ENCODE assay signal across 14 cellular contexts in genomic region chr2:100903534-100904258, GRCh38.
DNase-seq lines count a peak whose midpoint lies in the region; ATAC-seq, FAIRE-seq and TF ChIP-seq lines count a peak whose summit lies in the region.
"Had no signal": no experiment of that assay in that cellular context is flagged by ENCODE, and none has a peak within 500 bp of the region (broad histone marks: within the 10 kb centered on the region; RNA-seq: fewer than 3 reads in every experiment).

No MANE protein-coding gene starts in this region.

- H3K4me3 ChIP-seq in A549 (0 out of 3 replicates have a peak overlapping the region, but pooled peaks have one; percentile 3), HFF-Myc (replicated peaks; ENCODE audit: low read depth, low read length) (no peak overlapping the region; the same call in 1 of the 2 replicates), adipocyte (ENCODE audit: low read length) (peak overlapping the region; percentile 20)
- H3K4me3 ChIP-seq: BLaER1, upper lobe of left lung had no signal

- in situ Hi-C loops in KBM-7 (cut with MboI; ENCODE audit: low pct_unique_long_range_greater_than_20kb, low sequenced_read_pairs): no loop called here

- no peak for TF ChIP-seq POLR2A in A549 (IDR thresholded peaks at IDR 0.05; ENCODE audit: low read length)

- TF ChIP-seq RAD21 in A549 (conservative IDR thresholded peaks at IDR 0.05 in 1 of 2, IDR thresholded peaks at IDR 0.05 in 1 of 2): no peak

- peak overlapping the region; percentile 97 for H3K27ac ChIP-seq in A549
- H3K27ac ChIP-seq: BLaER1, upper lobe of left lung had no signal

- H3K9ac ChIP-seq in adipocyte (ENCODE audit: low read length): no peak overlapping the region
- H3K9ac ChIP-seq: BLaER1 had no signal

- H3K9me3 ChIP-seq in A549: peaks cover 14% of the 10 kb centered on the region
- peaks cover 3% of the 10 kb centered on the region for H3K9me3 ChIP-seq in adipocyte (ENCODE audit: control insufficient read depth, low read length)
- H3K9me3 ChIP-seq: upper lobe of left lung had no signal

- TF ChIP-seq EP300 in A549 (IDR thresholded peaks at IDR 0.05): no peak

- no peaks in the 10 kb centered on the region for H3K27me3 ChIP-seq in adipocyte (replicated peaks; ENCODE audit: control insufficient read depth, insufficient read depth, low read length)
- H3K27me3 ChIP-seq: BLaER1, upper lobe of left lung had no signal

- no peak for TF ChIP-seq CTCF in A549 (IDR thresholded peaks at IDR 0.05)
- no peak for TF ChIP-seq CTCF in HFF-Myc (IDR thresholded peaks at IDR 0.05; ENCODE audit: low read depth, low read length, missing control alignments)

- 31% methylated on average over 16 of the region's 17 CpGs for WGBS in A549 (ENCODE audit: missing lambda C conversion rate)

- no peak for FAIRE-seq in A549 (lab: Jason Lieb, UNC)

- DNase-seq in A549 (ENCODE audit: low read depth in 1 of 2, low spot score in 1 of 2): peak; percentile 55 to 83
- peak; percentile 85 for DNase-seq in HFF-Myc (ENCODE audit: extremely low read depth, low read depth)
- DNase-seq in adipocyte (ENCODE audit: low read depth): peak; percentile 40
- peak; percentile 59 for DNase-seq in kidney tubule cell (ENCODE audit: low spot score)
- DNase-seq in KBM-7: no peak
- DNase-seq in kidney glomerular epithelial cell (lab: John Stamatoyannopoulos, UW): no peak
- DNase-seq: activated CD8-positive, alpha-beta memory T cell treated with anti-CD3 and anti-CD28 coated beads, Interleukin-2, amount 50 U/mL, for 4 hours; effector CD4-positive, alpha-beta T cell; GF-D8; NCI-H2029; upper lobe of left lung had no signal

- ATAC-seq in A549 (peak; percentile 58 to 66), GM21786 (IDR thresholded peaks at IDR 0.05; ENCODE audit: unreplicated experiment) (no peak), GM21723 (IDR thresholded peaks at IDR 0.05; ENCODE audit: unreplicated experiment) (no peak)

- H3K4me1 ChIP-seq in A549: peaks cover 66% of the 10 kb centered on the region
- peaks cover 17% of the 10 kb centered on the region for H3K4me1 ChIP-seq in adipocyte (ENCODE audit: control insufficient read depth, insufficient read depth, low read length)
- H3K4me1 ChIP-seq: BLaER1 had no signal

- CTCF ChIA-PET in A549 (lab: Yijun Ruan, JAX): interaction anchor here (0.7 to 3.2 kb wide), 15 partner anchors 9 to 296 kb away, joined by 3 to 18 read pairs (median 4); no protein-coding TSS in a partner anchor

- peak overlapping the region; percentile 76 for H3K4me2 ChIP-seq in A549
- H3K4me2 ChIP-seq: BLaER1 had no signal

- H3K36me3 ChIP-seq in adipocyte (ENCODE audit: control insufficient read depth, insufficient read depth, low read length, severe bottlenecking): peaks cover 18% of the 10 kb centered on the region
- H3K36me3 ChIP-seq: BLaER1 had no signal

- POLR2A ChIA-PET in A549 (lab: Yijun Ruan, JAX): interaction anchor here (0.7 to 2.1 kb wide), 9 partner anchors 10 to 341 kb away, joined by 3 to 16 read pairs (median 4); partner anchors contain the start of genes NPAS2, PDCL3 and RPL31

TF ChIP-seq in A549, 52 proteins besides CTCF, POLR2A, EP300 and RAD21:
- TF ChIP-seq MAX (IDR thresholded peaks at IDR 0.05) (peak; percentile 37; the same call in 1 of the 2 replicates), HOXA7 (CRISPR knock-in tag; IDR thresholded peaks at IDR 0.05) (peak; percentile 45; the same call in 1 of the 2 replicates), CHD2 (IDR thresholded peaks at IDR 0.05; ENCODE audit: low read length, partially characterized antibody) (no peak), ESRRA (IDR thresholded peaks at IDR 0.05; ENCODE audit: borderline replicate concordance, low read length) (no peak), ZNF302 (CRISPR knock-in tag; IDR thresholded peaks at IDR 0.05) (no peak), SMC3 (IDR thresholded peaks at IDR 0.05) (0 out of 3 replicates have a peak, but pooled peaks have one; percentile 10), CEBPB (IDR thresholded peaks at IDR 0.05) (peak; percentile 72 to 91), HMGXB4 (CRISPR knock-in tag; IDR thresholded peaks at IDR 0.05; ENCODE audit: borderline replicate concordance) (no peak), E2F6 (IDR thresholded peaks at IDR 0.05; ENCODE audit: borderline replicate concordance, low read depth) (no peak), KDM5A (IDR thresholded peaks at IDR 0.05) (no peak), FOSL2 (IDR thresholded peaks at IDR 0.05) (no peak), FOSL2 (CRISPR knock-in tag; IDR thresholded peaks at IDR 0.05) (no peak), KDM1A (IDR thresholded peaks at IDR 0.05; ENCODE audit: low read depth) (no peak)

Comparison
In these comparisons a context has a peak if more than half of its experiments do, and no peak if none do; other contexts are left out.
1. ATAC-seq: peak in A549 (2 of 2); none in GM21786 (single experiment) and GM21723 (single experiment).
2. DNase-seq: peak in A549 (2 of 2), HFF-Myc (single experiment), adipocyte (single experiment) and kidney tubule cell (single experiment); none in KBM-7 (single experiment) and kidney glomerular epithelial cell (single experiment).